ENCODE assay signal across 16 cellular contexts in genomic region chr14:64217318-64217717, GRCh38.
DNase-seq lines count a peak whose midpoint lies in the region; ATAC-seq and TF ChIP-seq lines count a peak whose summit lies in the region.
"Had no signal": no experiment of that assay in that cellular context is flagged by ENCODE, and none has a peak within 500 bp of the region (broad histone marks: within the 10 kb centered on the region; RNA-seq: fewer than 3 reads in every experiment).

No MANE protein-coding gene starts in this region.

- peak overlapping the region; percentile 55 for H3K4me3 ChIP-seq in DOHH2 (ENCODE audit: low read length)
- H3K4me3 ChIP-seq in Peyer's patch, result no peak overlapping the region
- no peak overlapping the region for H3K4me3 ChIP-seq in right cardiac atrium (ENCODE audit: low read length)
- no peak overlapping the region for H3K4me3 ChIP-seq in foreskin fibroblast (ENCODE audit: low read depth in 1 of 2, low read length in 2 of 2)
- H3K4me3 ChIP-seq: K562 had no signal

- H3K27ac Mint-ChIP-seq in WTC11, result no peak overlapping the region
- H3K27ac Mint-ChIP-seq: activated CD8-positive, alpha-beta T cell treated with anti-CD3 and anti-CD28 coated beads for 36 hours had no signal

- H3K36me3 Mint-ChIP-seq in WTC11, result peaks cover 78% of the 10 kb centered on the region

- H3K27me3 ChIP-seq in DOHH2 (ENCODE audit: control insufficient read depth, low read length) (no peaks in the 10 kb centered on the region), Peyer's patch (no peaks in the 10 kb centered on the region), right cardiac atrium (ENCODE audit: control insufficient read depth, insufficient read depth) (no peaks in the 10 kb centered on the region)

- no peak overlapping the region for H3K4me3 Mint-ChIP-seq in WTC11
- H3K4me3 Mint-ChIP-seq: activated CD8-positive, alpha-beta T cell treated with anti-CD3 and anti-CD28 coated beads for 36 hours had no signal

- no peaks in the 10 kb centered on the region for H4K20me1 ChIP-seq in DOHH2 (ENCODE audit: control insufficient read depth, insufficient read depth, low read depth, low read length)

- ATAC-seq in GM21619 (IDR thresholded peaks at IDR 0.05; ENCODE audit: unreplicated experiment), result peak; percentile 52
- no peak for ATAC-seq in right cardiac atrium
- ATAC-seq in WTC11, result no peak
- ATAC-seq: activated CD8-positive, alpha-beta T cell treated with anti-CD3 and anti-CD28 coated beads for 36 hours; K562 had no signal

- TF ChIP-seq POLR2A in Peyer's patch (IDR thresholded peaks at IDR 0.05), result no peak

- WGBS in right cardiac atrium, result 51% methylated on average over 4 of the region's 4 CpGs

- H3K4me1 ChIP-seq in DOHH2 (ENCODE audit: control insufficient read depth, low read length) (peaks cover 72% of the 10 kb centered on the region), Peyer's patch (peaks cover 0 to 12% (median 1%) of the 10 kb centered on the region in 4 donors), right cardiac atrium (ENCODE audit: control insufficient read depth, insufficient read depth, low read length) (peaks cover 4% of the 10 kb centered on the region)

- intact Hi-C loops in right cardiac atrium (cut with DNase I), result no loop called here

- CTCF ChIA-PET in WTC11 (lab: Charles Lee), result interaction anchor here (1.2 kb wide), 1 partner anchor 79 kb away, joined by 4 read pairs; no protein-coding TSS in a partner anchor

- no peaks in the 10 kb centered on the region for H3K4me1 Mint-ChIP-seq in WTC11

- H3K9me3 ChIP-seq in DOHH2 (ENCODE audit: control insufficient read depth, insufficient read depth, low read length) (no peaks in the 10 kb centered on the region), Peyer's patch (no peaks in the 10 kb centered on the region), right cardiac atrium (ENCODE audit: control insufficient read depth, low read length) (no peaks in the 10 kb centered on the region)

- no peaks in the 10 kb centered on the region for H3K9me2 ChIP-seq in DOHH2 (replicated peaks; ENCODE audit: control insufficient read depth, low read length)

- peak overlapping the region; percentile 67 for H3K4me2 ChIP-seq in DOHH2 (ENCODE audit: low read length)

- no peaks in the 10 kb centered on the region for H3K27me3 Mint-ChIP-seq in WTC11 (ENCODE audit: low read depth)
- H3K27me3 Mint-ChIP-seq: activated CD8-positive, alpha-beta T cell treated with anti-CD3 and anti-CD28 coated beads for 36 hours had no signal

- peaks cover 28% of the 10 kb centered on the region for H3K79me2 ChIP-seq in DOHH2 (ENCODE audit: control insufficient read depth, low read length)

- H3F3A ChIP-seq in DOHH2 (ENCODE audit: control insufficient read depth, insufficient read depth), result peaks cover 29% of the 10 kb centered on the region

- no peaks in the 10 kb centered on the region for H3K9me3 Mint-ChIP-seq in WTC11
- H3K9me3 Mint-ChIP-seq: activated CD8-positive, alpha-beta T cell treated with anti-CD3 and anti-CD28 coated beads for 36 hours had no signal

- TF ChIP-seq CTCF in DOHH2 (IDR thresholded peaks at IDR 0.05; ENCODE audit: low read depth, low read length, poor library complexity, severe bottlenecking), result no peak
- no peak for TF ChIP-seq CTCF in Peyer's patch (IDR thresholded peaks at IDR 0.05)
- TF ChIP-seq CTCF in WTC11 (IDR thresholded peaks at IDR 0.05), result no peak
- no peak for TF ChIP-seq CTCF in foreskin fibroblast (IDR thresholded peaks at IDR 0.05; ENCODE audit: low read depth, low read length)

- H3K27ac ChIP-seq in DOHH2 (ENCODE audit: low read depth, low read length) (peak overlapping the region; percentile 90), Peyer's patch (peak overlapping the region in 1 of 4 donors; percentile 19), right cardiac atrium (ENCODE audit: low read length) (peak overlapping the region; percentile 68)

- DNase-seq in Peyer's patch (peak in 2 of 3 donors; percentile 58 to 68), right cardiac atrium (no peak), WTC11 (ENCODE audit: low spot score) (no peak), NCI-H1417 (lab: John Stamatoyannopoulos, UW) (no peak), DMS153 treated with DMSO at 0.1 percent for 48 hours (lab: John Stamatoyannopoulos, UW; ENCODE audit: unreplicated experiment) (no peak), foreskin fibroblast (no peak)
- DNase-seq: activated CD8-positive, alpha-beta T cell treated with anti-CD3 and anti-CD28 coated beads for 36 hours; aorta; NCI-H1694; NCI-H526; nucleus accumbens; substantia nigra; T1000 had no signal

- peaks cover 97% of the 10 kb centered on the region for H3K36me3 ChIP-seq in DOHH2 (ENCODE audit: control insufficient read depth, low read length)
- peaks cover 0 to 97% (median 0%) of the 10 kb centered on the region in 3 donors for H3K36me3 ChIP-seq in Peyer's patch

- POLR2A ChIA-PET in WTC11 (lab: Charles Lee), result no interaction called here

TF ChIP-seq in WTC11, 78 proteins besides CTCF, POLR2A, EP300 and RAD21:
- no peak for TF ChIP-seq ERG (CRISPR knock-in tag; IDR thresholded peaks at IDR 0.05)
- TF ChIP-seq FOXJ3 (CRISPR knock-in tag; IDR thresholded peaks at IDR 0.05; ENCODE audit: borderline replicate concordance), result no peak
- TF ChIP-seq AFF4 (CRISPR knock-in tag; IDR thresholded peaks at IDR 0.05; ENCODE audit: borderline replicate concordance), result no peak
- TF ChIP-seq, protein P1, sequence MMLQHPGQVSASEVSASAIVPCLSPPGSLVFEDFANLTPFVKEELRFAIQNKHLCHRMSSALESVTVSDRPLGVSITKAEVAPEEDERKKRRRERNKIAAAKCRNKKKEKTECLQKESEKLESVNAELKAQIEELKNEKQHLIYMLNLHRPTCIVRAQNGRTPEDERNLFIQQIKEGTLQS (CRISPR knock-in tag; conservative IDR thresholded peaks at IDR 0.05), result no peak

Comparison
In these comparisons a context has a peak if more than half of its experiments do, and no peak if none do; other contexts are left out.
1. DNase-seq: peak in Peyer's patch (2 of 3); none in right cardiac atrium (0 of 3), WTC11 (single experiment), NCI-H1417 (0 of 3), DMS153 treated with DMSO at 0.1 percent for 48 hours (single experiment) and foreskin fibroblast (0 of 2).